In genomic region chr1:211359876-211360275, GRCh38 we compare ENCODE assay signal across 2 cellular contexts.
TF ChIP-seq lines count a peak whose summit lies in the region.

No MANE protein-coding gene starts in this region.

TF ChIP-seq in K562, 482 proteins besides CTCF, POLR2A, EP300 and RAD21:
- TF ChIP-seq RBM15 (IDR thresholded peaks at IDR 0.05; ENCODE audit: insufficient read depth, low read length) (no peak), ZNF316 (IDR thresholded peaks at IDR 0.05) (0 out of 2 replicates have a peak, but pooled peaks have one; percentile 3)

TF ChIP-seq in GM12891, 5 proteins besides CTCF, POLR2A, EP300 and RAD21:
- TF ChIP-seq PAX5 (IDR thresholded peaks at IDR 0.05; ENCODE audit: insufficient read depth, low read length, severe bottlenecking) (no peak), POU2F2 (IDR thresholded peaks at IDR 0.05; ENCODE audit: low read depth, low read length) (no peak), POLR2AphosphoS5 (IDR thresholded peaks at IDR 0.05; ENCODE audit: low read depth, low read length) (no peak), SPI1 (IDR thresholded peaks at IDR 0.05; ENCODE audit: low read depth, low read length) (no peak), TAF1 (IDR thresholded peaks at IDR 0.05; ENCODE audit: low read depth, low read length) (no peak)
